Comparison of ENCODE assay signal across 8 cellular contexts in the genomic region with DNA sequence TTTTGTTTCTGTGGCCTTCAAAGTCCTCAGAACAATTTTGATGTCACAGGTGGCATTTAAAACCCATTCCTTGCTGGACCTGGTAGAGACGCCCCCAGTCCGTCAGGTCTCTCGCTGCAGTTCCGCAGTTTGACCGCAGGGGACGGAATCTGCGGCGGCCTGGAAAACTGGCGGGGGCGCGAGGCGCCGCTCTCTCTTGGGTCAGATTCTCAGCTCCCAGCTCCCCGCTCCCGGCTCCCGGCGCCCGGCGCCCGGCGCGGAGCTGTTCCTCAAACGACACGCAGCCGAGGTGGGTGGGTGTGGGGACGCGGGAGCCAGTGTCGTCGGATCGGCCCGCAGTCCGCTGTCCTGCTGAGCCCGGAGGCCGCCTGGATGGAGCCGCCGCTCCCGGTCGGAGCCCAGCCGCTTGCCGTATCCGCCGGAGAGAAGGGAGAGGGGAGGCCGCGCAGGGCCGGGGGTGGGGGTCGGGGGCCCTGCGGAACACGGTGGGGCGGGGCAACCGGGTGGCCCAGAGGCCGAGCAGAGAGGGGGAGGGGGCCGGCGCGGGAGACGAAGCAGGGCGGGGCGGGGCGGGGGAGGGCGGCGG. TPM values are rescaled to one million over a fixed set of nuclear protein-coding genes. Genes with fewer than 3 reads are reported as not detected.
A peak's percentile ranks its signal among the peaks of the same experiment; 100 is the strongest.
DNase-seq lines count a peak whose midpoint lies in the region; ATAC-seq and TF ChIP-seq lines count a peak whose summit lies in the region.

TSS of gene OCRL (plus strand) at position 192 of the 586 bp plus-strand sequence. CDS start at position 373, 181 bp downstream.

- peak in 1 of 2 donors; percentile 17 for TF ChIP-seq POLR2A in Peyer's patch (IDR thresholded peaks at IDR 0.05)
- TF ChIP-seq POLR2A in upper lobe of left lung (IDR thresholded peaks at IDR 0.05): peak in 2 of 4 donors; percentile 14 to 30

- WGBS in upper lobe of left lung, 2 donors: 20 to 21% methylated on average over 1 to 48 of the region's 60 CpGs

- H3K4me1 ChIP-seq in Peyer's patch (no peaks in the 10 kb centered on the region), neutrophil (ENCODE audit: control insufficient read depth in 1 of 2, insufficient read depth in 1 of 2, low read depth in 1 of 2, low read length in 1 of 2) (peaks cover 8 to 9% of the 10 kb centered on the region in 2 experiments), upper lobe of left lung (peaks cover 0 to 5% (median 0%) of the 10 kb centered on the region in 4 donors)

- H3K27me3 ChIP-seq in Peyer's patch (no peaks in the 10 kb centered on the region), neutrophil (no peaks in the 10 kb centered on the region), upper lobe of left lung (no peaks in the 10 kb centered on the region)

- no peaks in the 10 kb centered on the region for H3K27me3 Mint-ChIP-seq in activated naive CD4-positive, alpha-beta T cell treated with anti-CD3 and anti-CD28 coated beads for 36 hours (ENCODE audit: low read depth)

- no peaks in the 10 kb centered on the region for H3K36me3 Mint-ChIP-seq in activated naive CD4-positive, alpha-beta T cell treated with anti-CD3 and anti-CD28 coated beads for 36 hours (ENCODE audit: low read depth)

- H3K9me3 Mint-ChIP-seq in activated naive CD4-positive, alpha-beta T cell treated with anti-CD3 and anti-CD28 coated beads for 36 hours: no peaks in the 10 kb centered on the region

- peak within 1 kb of the TSS; percentile 55 to 86 (median 67) for H3K4me3 ChIP-seq in Peyer's patch
- peak within 1 kb of the TSS; percentile 66 to 68 for H3K4me3 ChIP-seq in neutrophil (ENCODE audit: low read depth in 1 of 2, low read length in 1 of 2)
- H3K4me3 ChIP-seq in upper lobe of left lung: peak within 1 kb of the TSS; percentile 62 to 75 (median 66)

- peak; percentile 66 for DNase-seq in EH (ENCODE audit: low read depth)
- peak; percentile 53 for DNase-seq in HuH-7.5 (ENCODE audit: low spot score)
- peak; percentile 39 to 77 (median 77) for DNase-seq in Peyer's patch
- peak; percentile 67 for DNase-seq in activated naive CD4-positive, alpha-beta T cell treated with anti-CD3 and anti-CD28 coated beads for 36 hours
- peak; percentile 55 for DNase-seq in germinal center (ENCODE audit: low spot score)
- DNase-seq in upper lobe of left lung: peak; percentile 65 to 92

- H3K36me3 ChIP-seq in Peyer's patch: no peaks in the 10 kb centered on the region
- no peaks in the 10 kb centered on the region for H3K36me3 ChIP-seq in neutrophil
- H3K36me3 ChIP-seq in upper lobe of left lung: peaks cover 0 to 2% (median 0%) of the 10 kb centered on the region in 4 donors

- peak; percentile 100 for ATAC-seq in GM21528 (IDR thresholded peaks at IDR 0.05; ENCODE audit: low FRiP score, unreplicated experiment)
- peak; percentile 85 to 98 for ATAC-seq in upper lobe of left lung (ENCODE audit: low FRiP score in 2 of 2)

- intact Hi-C loops in activated naive CD4-positive, alpha-beta T cell treated with anti-CD3 and anti-CD28 coated beads for 36 hours (cut with micrococcal nuclease): loop anchor here (2.0 kb wide), 1 partner anchor 17 kb away; the partner anchor contains the start of gene SMARCA1

- H3K9me3 ChIP-seq in Peyer's patch: no peaks in the 10 kb centered on the region
- H3K9me3 ChIP-seq in neutrophil: no peaks in the 10 kb centered on the region
- no peaks in the 10 kb centered on the region for H3K9me3 ChIP-seq in upper lobe of left lung

- no peak within 1 kb of the TSS for H3K27ac Mint-ChIP-seq in activated naive CD4-positive, alpha-beta T cell treated with anti-CD3 and anti-CD28 coated beads for 36 hours

- peak within 1 kb of the TSS; percentile 55 to 90 (median 80) for H3K27ac ChIP-seq in Peyer's patch
- H3K27ac ChIP-seq in neutrophil: peak within 1 kb of the TSS; percentile 64
- peak within 1 kb of the TSS; percentile 78 to 86 (median 82) for H3K27ac ChIP-seq in upper lobe of left lung

- peak; percentile 52 to 72 (median 62) for TF ChIP-seq CTCF in Peyer's patch (IDR thresholded peaks at IDR 0.05)
- TF ChIP-seq CTCF in neutrophil (IDR thresholded peaks at IDR 0.05): peak; percentile 61
- peak; percentile 62 to 83 (median 74) for TF ChIP-seq CTCF in upper lobe of left lung (IDR thresholded peaks at IDR 0.05)

- CTCF ChIA-PET in activated naive CD4-positive, alpha-beta T cell treated with anti-CD3 and anti-CD28 coated beads for 36 hours (lab: Charles Lee): interaction anchor here (0.7 kb wide), 1 partner anchor 520 kb away, joined by 3 read pairs; no protein-coding TSS in a partner anchor

- H3K4me1 Mint-ChIP-seq in activated naive CD4-positive, alpha-beta T cell treated with anti-CD3 and anti-CD28 coated beads for 36 hours (ENCODE audit: low read depth): peaks cover 5% of the 10 kb centered on the region

- peak within 1 kb of the TSS; percentile 71 for H3K4me3 Mint-ChIP-seq in activated naive CD4-positive, alpha-beta T cell treated with anti-CD3 and anti-CD28 coated beads for 36 hours

- no peak for TF ChIP-seq EP300 in upper lobe of left lung (IDR thresholded peaks at IDR 0.05)

RNA-seq across cellular contexts. Expression of gene OCRL, which starts in this region (rescaled TPM):
- total RNA-seq in Peyer's patch (10 to 100 TPM; 19.4 to 33.2 (median 24.5) TPM), upper lobe of left lung (10 to 100 TPM; 11.8 to 22.0 (median 17.7) TPM)
- total RNA-seq in activated naive CD4-positive, alpha-beta T cell treated with anti-CD3 and anti-CD28 coated beads for 36 hours: 1 to 10 TPM; 3.6 to 3.9 TPM

Comparison
In these comparisons a context has a peak if more than half of its experiments do, and no peak if none do; other contexts are left out.
1. Peak in every context shown above with its lines: DNase-seq, ATAC-seq, H3K4me3 ChIP-seq and H3K27ac ChIP-seq.